Comparison of ENCODE assay signal across 9 cellular contexts in the genomic region with DNA sequence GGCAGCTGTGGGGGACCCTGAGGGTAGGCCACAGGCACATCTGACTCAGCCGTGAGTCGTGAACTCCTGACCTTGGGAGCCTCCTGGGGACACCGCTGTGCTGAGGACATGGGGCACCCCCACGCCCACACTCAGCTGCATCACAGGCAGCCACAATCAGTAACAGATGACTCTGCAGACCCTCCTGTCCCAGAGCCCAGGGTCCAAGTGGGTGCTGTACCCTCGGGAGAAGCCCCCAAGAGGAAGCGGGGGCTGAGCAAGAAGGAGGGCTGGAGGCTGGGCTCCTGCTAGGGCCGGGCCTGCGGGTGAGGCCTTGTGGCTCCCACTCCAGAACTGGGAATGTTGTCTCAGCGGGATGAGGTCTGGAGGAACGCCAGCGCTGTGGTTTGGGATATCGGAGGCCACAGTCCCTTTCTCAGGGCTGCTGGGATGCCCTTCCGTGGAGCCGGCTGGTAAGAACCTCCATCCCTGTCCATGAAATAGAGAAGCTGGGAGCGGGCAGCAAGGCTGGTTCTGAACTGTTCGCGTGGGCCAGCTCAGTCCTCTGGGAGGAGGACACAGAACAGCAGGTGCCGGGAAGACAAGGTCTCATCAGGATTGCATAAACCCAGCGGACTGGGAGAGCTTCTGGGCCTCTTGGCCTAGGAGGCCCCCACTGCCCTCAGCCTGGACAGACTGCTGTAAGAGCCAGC. TPM values are rescaled to one million over a fixed set of nuclear protein-coding genes. Genes with fewer than 3 reads are reported as not detected.
A peak's percentile ranks its signal among the peaks of the same experiment; 100 is the strongest.
DNase-seq lines count a peak whose midpoint lies in the region; ATAC-seq and TF ChIP-seq lines count a peak whose summit lies in the region.
"Had no signal": no experiment of that assay in that cellular context is flagged by ENCODE, and none has a peak within 500 bp of the region (broad histone marks: within the 10 kb centered on the region; RNA-seq: fewer than 3 reads in every experiment).

No MANE protein-coding gene starts in this region.

- peaks cover 13% of the 10 kb centered on the region for H3K4me1 Mint-ChIP-seq in activated naive CD8-positive, alpha-beta T cell treated with anti-CD3 and anti-CD28 coated beads, Interleukin-2, amount 50 U/mL, for 24 hours

- H3K9me3 ChIP-seq in cardiac muscle cell (ENCODE audit: low read depth) (no peaks in the 10 kb centered on the region), uterus (no peaks in the 10 kb centered on the region)

- H3K27me3 ChIP-seq in cardiac muscle cell (no peaks in the 10 kb centered on the region), mesendoderm (ENCODE audit: insufficient read depth, low read length, poor library complexity) (no peaks in the 10 kb centered on the region), uterus (no peaks in the 10 kb centered on the region)

- peak overlapping the region; percentile 30 for H2BK120ac ChIP-seq in mesendoderm (ENCODE audit: low read depth, low read length)

- H4K5ac ChIP-seq in mesendoderm (ENCODE audit: low read length), result no peak overlapping the region

- H3K27ac ChIP-seq in cardiac muscle cell (peak overlapping the region; percentile 42), mesendoderm (ENCODE audit: low read depth, low read length) (no peak overlapping the region), uterus (peak overlapping the region; percentile 83 to 84)
- H3K27ac ChIP-seq: VCaP had no signal

- peaks cover 25% of the 10 kb centered on the region for H3K27me3 Mint-ChIP-seq in activated naive CD8-positive, alpha-beta T cell treated with anti-CD3 and anti-CD28 coated beads, Interleukin-2, amount 50 U/mL, for 24 hours

- H3K4me2 ChIP-seq in mesendoderm (ENCODE audit: low read length), result no peak overlapping the region

- no peak for TF ChIP-seq POLR2A in uterus (IDR thresholded peaks at IDR 0.05)

- H3K56ac ChIP-seq in mesendoderm (ENCODE audit: low read length), result no peak overlapping the region

- peaks cover 5% of the 10 kb centered on the region for H3K79me2 ChIP-seq in mesendoderm (ENCODE audit: control insufficient read depth, insufficient read depth, low read length)

- H2BK5ac ChIP-seq in mesendoderm (ENCODE audit: low read length), result no peak overlapping the region

- no peaks in the 10 kb centered on the region for H3K36me3 Mint-ChIP-seq in activated naive CD8-positive, alpha-beta T cell treated with anti-CD3 and anti-CD28 coated beads, Interleukin-2, amount 50 U/mL, for 24 hours (ENCODE audit: low read depth)

- H3K79me1 ChIP-seq in mesendoderm (ENCODE audit: low read length), result no peaks in the 10 kb centered on the region

- DNase-seq in cardiac muscle cell (ENCODE audit: low read depth in 1 of 2, low spot score in 1 of 2) (peak in 1 of 2 donors; percentile 88), Right ventricle myocardium superior (no peak), mesendoderm (no peak), uterus (no peak), mesenteric fat pad (ENCODE audit: low spot score) (no peak)
- DNase-seq in activated naive CD8-positive, alpha-beta T cell treated with anti-CD3 and anti-CD28 coated beads, Interleukin-2, amount 50 U/mL, for 24 hours, result peak; percentile 71

- TF ChIP-seq CTCF in cardiac muscle cell (IDR thresholded peaks at IDR 0.05; ENCODE audit: low read depth, low read length) (no peak), uterus (IDR thresholded peaks at IDR 0.05) (no peak)

- no peak overlapping the region for H3K4me3 ChIP-seq in cardiac muscle cell
- no peak overlapping the region for H3K4me3 ChIP-seq in mesendoderm (ENCODE audit: low read length)
- no peak overlapping the region for H3K4me3 ChIP-seq in uterus

- no peak overlapping the region for H3K23ac ChIP-seq in mesendoderm (ENCODE audit: low read length)

- no peaks in the 10 kb centered on the region for H3K9me3 Mint-ChIP-seq in activated naive CD8-positive, alpha-beta T cell treated with anti-CD3 and anti-CD28 coated beads, Interleukin-2, amount 50 U/mL, for 24 hours

- no peak overlapping the region for H4K8ac ChIP-seq in mesendoderm (ENCODE audit: low read depth, low read length)

- intact Hi-C loops in Right ventricle myocardium superior (cut with DNase I), result no loop called here
- intact Hi-C loops in uterus (cut with DNase I; ENCODE audit: low total_unique reads), result no loop called here

- peaks cover 51% of the 10 kb centered on the region for H3K4me1 ChIP-seq in cardiac muscle cell (ENCODE audit: low read depth)
- H3K4me1 ChIP-seq in mesendoderm (ENCODE audit: control insufficient read depth, low read depth, low read length), result peaks cover 8% of the 10 kb centered on the region
- H3K4me1 ChIP-seq in uterus, result peaks cover 5 to 34% of the 10 kb centered on the region in 2 donors

- H3K36me3 ChIP-seq in cardiac muscle cell, result no peaks in the 10 kb centered on the region
- no peaks in the 10 kb centered on the region for H3K36me3 ChIP-seq in mesendoderm (ENCODE audit: control insufficient read depth, insufficient read depth, low read length)
- H3K36me3 ChIP-seq in uterus, result no peaks in the 10 kb centered on the region

- ATAC-seq in Right ventricle myocardium superior (ENCODE audit: poor library complexity), result no peak
- peak; percentile 82 for ATAC-seq in activated naive CD8-positive, alpha-beta T cell treated with anti-CD3 and anti-CD28 coated beads, Interleukin-2, amount 50 U/mL, for 24 hours
- ATAC-seq in GM21528 (IDR thresholded peaks at IDR 0.05; ENCODE audit: low FRiP score, unreplicated experiment), result no peak
- no peak for ATAC-seq in HG02840 (IDR thresholded peaks at IDR 0.05; ENCODE audit: low FRiP score, unreplicated experiment)

- H3K4me3 Mint-ChIP-seq in activated naive CD8-positive, alpha-beta T cell treated with anti-CD3 and anti-CD28 coated beads, Interleukin-2, amount 50 U/mL, for 24 hours, result no peak overlapping the region

- H3K9ac ChIP-seq in mesendoderm (ENCODE audit: low read length), result no peak overlapping the region

- no peak overlapping the region for H3K4ac ChIP-seq in mesendoderm (ENCODE audit: low read depth, low read length)

- no peak overlapping the region for H2AK5ac ChIP-seq in mesendoderm (ENCODE audit: low read length)

- no CpG with 5 or more reads among the region's 19 CpGs for WGBS in mesendoderm (ENCODE audit: extremely low coverage, insufficient coverage, low lambda C conversion rate)

- H3K18ac ChIP-seq in mesendoderm (ENCODE audit: low read length), result no peak overlapping the region

- no peak overlapping the region for H3K27ac Mint-ChIP-seq in activated naive CD8-positive, alpha-beta T cell treated with anti-CD3 and anti-CD28 coated beads, Interleukin-2, amount 50 U/mL, for 24 hours

- no peak overlapping the region for H2BK15ac ChIP-seq in mesendoderm (replicated peaks; ENCODE audit: low read depth)

RNA-seq across cellular contexts. Expression of gene LAMA5, which starts 3.1 kb away (rescaled TPM):
- total RNA-seq in cardiac muscle cell (103 and 162 TPM in 2 replicates), Right ventricle myocardium superior (79.6 TPM), uterus (100 to 1,000 TPM in 2 of 4 donors, 10 to 100 TPM in 2; 50.6 to 375 (median 90.8) TPM), mesenteric fat pad (126 TPM)
- 168 and 214 TPM in 2 replicates for polyA plus RNA-seq in cardiac muscle cell
- 39.1 TPM for polyA plus RNA-seq in mesendoderm (2013, experiment 1 of 2)
- 37.2 TPM for polyA plus RNA-seq in mesendoderm (2013, experiment 2 of 2)

RNA-seq across cellular contexts. Expression of gene RPS21, which starts 16.6 kb away (rescaled TPM):
- total RNA-seq in cardiac muscle cell, result 839 and 997 TPM in 2 replicates
- 374 and 378 TPM in 2 replicates for polyA plus RNA-seq in cardiac muscle cell
- total RNA-seq in Right ventricle myocardium superior, result 732 TPM
- 3,271 TPM for polyA plus RNA-seq in mesendoderm (2013, experiment 1 of 2)
- 3,207 TPM for polyA plus RNA-seq in mesendoderm (2013, experiment 2 of 2)
- over 10,000 TPM in 1 of 4 donors, 1,000 to 10,000 TPM in 3; 1,151 to 14,756 (median 1,928) TPM for total RNA-seq in uterus
- total RNA-seq in mesenteric fat pad, result 856 TPM

RNA-seq across cellular contexts. Expression of gene CABLES2, which starts 36.8 kb away (rescaled TPM):
- 15.5 and 17.9 TPM in 2 replicates for total RNA-seq in cardiac muscle cell
- 21.4 and 23.8 TPM in 2 replicates for polyA plus RNA-seq in cardiac muscle cell
- 15.0 TPM for total RNA-seq in Right ventricle myocardium superior
- 4.4 TPM for polyA plus RNA-seq in mesendoderm (2013, experiment 1 of 2)
- polyA plus RNA-seq in mesendoderm (2013, experiment 2 of 2), result 4.3 TPM
- total RNA-seq in uterus, result 10 to 100 TPM in 1 of 4 donors, 1 to 10 TPM in 2, under 1 TPM in 1; 0.29 to 10.6 (median 2.6) TPM
- 2.3 TPM for total RNA-seq in mesenteric fat pad

RNA-seq across cellular contexts. Expression of gene RBBP8NL, which starts 57.1 kb away (rescaled TPM):
- total RNA-seq in cardiac muscle cell (not detected in 2 replicates), Right ventricle myocardium superior (not detected), uterus (under 1 TPM in 1 of 4 donors, not detected in 3; 0.35 TPM), mesenteric fat pad (not detected)
- not detected in 2 replicates for polyA plus RNA-seq in cardiac muscle cell
- polyA plus RNA-seq in mesendoderm (2013, experiment 1 of 2), result 0.31 TPM
- polyA plus RNA-seq in mesendoderm (2013, experiment 2 of 2), result 0.36 TPM
